Comparison of ENCODE assay signal across 8 cellular contexts in the genomic region with DNA sequence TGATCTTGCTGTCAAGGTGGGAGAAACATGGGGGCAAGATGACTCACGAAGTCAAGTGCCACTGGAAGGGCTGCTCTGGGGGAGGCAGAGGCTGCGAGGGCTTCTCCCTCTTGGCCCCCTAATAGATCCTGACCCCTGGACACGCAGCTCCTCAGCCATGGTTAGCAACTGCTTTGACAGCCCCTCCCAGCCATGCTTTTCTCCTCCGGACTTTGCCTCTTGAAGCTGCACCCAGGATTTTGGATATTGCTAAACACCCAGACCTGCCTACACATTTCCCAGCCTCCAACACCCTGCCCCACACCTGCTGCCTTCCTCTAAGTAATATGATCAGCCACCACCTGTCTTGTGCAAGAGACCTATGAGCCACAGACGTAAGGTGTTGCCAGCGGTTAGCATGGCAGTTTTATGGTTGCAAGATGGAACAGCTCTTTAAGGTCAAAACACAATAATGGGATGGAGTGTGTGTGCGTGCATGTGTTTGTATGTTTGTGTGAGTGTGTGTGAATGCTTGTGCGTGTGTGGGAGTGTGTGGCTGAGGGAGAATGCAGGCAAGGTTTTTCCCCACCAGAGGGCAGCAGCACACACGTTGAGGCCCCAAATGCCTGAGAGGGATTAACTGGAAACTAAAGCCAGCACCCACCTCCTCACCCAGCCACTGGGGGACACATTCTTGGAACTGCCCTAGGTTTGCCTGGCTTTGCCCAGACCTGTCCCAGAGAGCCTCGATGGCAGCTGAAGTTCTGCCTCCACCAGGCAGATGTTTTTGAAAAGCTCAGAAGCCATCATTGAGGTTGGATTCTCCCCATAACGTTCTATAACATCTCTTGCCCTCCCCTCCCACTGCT. TPM values are rescaled to one million over a fixed set of nuclear protein-coding genes. Genes with fewer than 3 reads are reported as not detected.
DNase-seq lines count a peak whose midpoint lies in the region; ATAC-seq, FAIRE-seq and TF ChIP-seq lines count a peak whose summit lies in the region.

No MANE protein-coding gene starts in this region.

- H3K27me3 Mint-ChIP-seq in activated T-helper 1 cell treated with anti-CD3 and anti-CD28 coated beads, Interleukin-12 subunit alpha, Interleukin-12 subunit beta, Interleukin-2, Interleukin-4 antibody, amounts not matched to agents 30 ng/mL and 10 ng/mL and 1 ng/mL, durations not matched to agents 14 hours and 24 hours and 36 hours (ENCODE audit: insufficient read depth) = peaks cover 22% of the 10 kb centered on the region

- no peak overlapping the region for H4K8ac ChIP-seq in neuronal stem cell (ENCODE audit: low read depth, low read length)

- H3K4me3 Mint-ChIP-seq in activated T-helper 1 cell treated with anti-CD3 and anti-CD28 coated beads, Interleukin-12 subunit alpha, Interleukin-12 subunit beta, Interleukin-2, Interleukin-4 antibody, amounts not matched to agents 30 ng/mL and 10 ng/mL and 1 ng/mL, durations not matched to agents 14 hours and 24 hours and 36 hours = no peak overlapping the region

- no peaks in the 10 kb centered on the region for H3K9me3 Mint-ChIP-seq in activated T-helper 1 cell treated with anti-CD3 and anti-CD28 coated beads, Interleukin-12 subunit alpha, Interleukin-12 subunit beta, Interleukin-2, Interleukin-4 antibody, amounts not matched to agents 30 ng/mL and 10 ng/mL and 1 ng/mL, durations not matched to agents 14 hours and 24 hours and 36 hours

- H3K27me3 ChIP-seq in Loucy (ENCODE audit: insufficient read depth, low read length, poor library complexity, severe bottlenecking) (no peaks in the 10 kb centered on the region), neuronal stem cell (ENCODE audit: control insufficient read depth in 3 of 3, insufficient read depth in 3 of 3, low read depth in 1 of 3, low read length in 3 of 3) (peaks cover 0 to 4% (median 2%) of the 10 kb centered on the region in 3 experiments)

- H3K14ac ChIP-seq in neuronal stem cell (ENCODE audit: low read length) = no peak overlapping the region

- no peaks in the 10 kb centered on the region for H3K36me3 Mint-ChIP-seq in activated T-helper 1 cell treated with anti-CD3 and anti-CD28 coated beads, Interleukin-12 subunit alpha, Interleukin-12 subunit beta, Interleukin-2, Interleukin-4 antibody, amounts not matched to agents 30 ng/mL and 10 ng/mL and 1 ng/mL, durations not matched to agents 14 hours and 24 hours and 36 hours (ENCODE audit: low read depth)

- peak overlapping the region; percentile 80 for H2BK15ac ChIP-seq in neuronal stem cell (ENCODE audit: low read length)

- no peaks in the 10 kb centered on the region for H3K36me3 ChIP-seq in Loucy (ENCODE audit: insufficient read depth, low read length)
- H3K36me3 ChIP-seq in neuronal stem cell (replicated peaks in 1 of 2; ENCODE audit: control insufficient read depth in 2 of 2, insufficient read depth in 2 of 2, low read length in 2 of 2) = no peaks in the 10 kb centered on the region

- no peak overlapping the region for H2AFZ ChIP-seq in Loucy (ENCODE audit: low read length)
- peak overlapping the region; percentile 85 for H2AFZ ChIP-seq in neuronal stem cell (ENCODE audit: low read length)

- WGBS in neuronal stem cell (ENCODE audit: extremely low coverage in 2 of 2, insufficient read length in 2 of 2, insufficient replicate concordance in 1 of 2), 2 donors = no CpG with 5 or more reads among the region's 11 CpGs

- H3K9ac ChIP-seq in Loucy (ENCODE audit: low read depth, low read length, poor library complexity, severe bottlenecking) = peak overlapping the region; percentile 59
- H3K9ac ChIP-seq in neuronal stem cell (ENCODE audit: low read depth, low read length, poor library complexity) = peak overlapping the region; percentile 3

- H2BK5ac ChIP-seq in neuronal stem cell (ENCODE audit: low read length) = peak overlapping the region; percentile 96

- no peaks in the 10 kb centered on the region for H3F3A ChIP-seq in Loucy (ENCODE audit: low read depth)

- no peaks in the 10 kb centered on the region for H3K79me2 ChIP-seq in Loucy (ENCODE audit: insufficient read depth, low read length)

- no peaks in the 10 kb centered on the region for H4K20me1 ChIP-seq in Loucy (ENCODE audit: insufficient read depth, low read length, poor library complexity, severe bottlenecking)

- peak; percentile 96 for TF ChIP-seq CTCF in Loucy (conservative IDR thresholded peaks at IDR 0.05; ENCODE audit: low read length)
- peak; percentile 97 for TF ChIP-seq CTCF in foreskin fibroblast (IDR thresholded peaks at IDR 0.05; ENCODE audit: low read depth, low read length)

- peak overlapping the region; percentile 59 for H2BK12ac ChIP-seq in neuronal stem cell (ENCODE audit: low read length)

- no peaks in the 10 kb centered on the region for H3K4me1 Mint-ChIP-seq in activated T-helper 1 cell treated with anti-CD3 and anti-CD28 coated beads, Interleukin-12 subunit alpha, Interleukin-12 subunit beta, Interleukin-2, Interleukin-4 antibody, amounts not matched to agents 30 ng/mL and 10 ng/mL and 1 ng/mL, durations not matched to agents 14 hours and 24 hours and 36 hours (ENCODE audit: low read depth)

- no peak for ATAC-seq in GM19023 (IDR thresholded peaks at IDR 0.05; ENCODE audit: unreplicated experiment)

- no peak overlapping the region for H3K23ac ChIP-seq in neuronal stem cell (ENCODE audit: low read depth, low read length, poor library complexity)

- no peak overlapping the region for H2BK120ac ChIP-seq in neuronal stem cell (ENCODE audit: low read depth, low read length)

- H3K79me1 ChIP-seq in neuronal stem cell (ENCODE audit: low read depth, low read length) = no peaks in the 10 kb centered on the region

- H4K91ac ChIP-seq in neuronal stem cell (ENCODE audit: low read depth, low read length, poor library complexity) = no peak overlapping the region

- no peak for FAIRE-seq in RCC 7860 (lab: Jason Lieb, UNC)

- no peak overlapping the region for H3K27ac ChIP-seq in neuronal stem cell (replicated peaks; ENCODE audit: low read length)

- no peaks in the 10 kb centered on the region for H3K9me2 ChIP-seq in Loucy (replicated peaks; ENCODE audit: low read depth, low read length)

- no peak overlapping the region for H3K4ac ChIP-seq in neuronal stem cell (ENCODE audit: low read length)

- H3K4me1 ChIP-seq in Loucy (ENCODE audit: insufficient read depth, low read length, poor library complexity, severe bottlenecking) (peaks cover 18% of the 10 kb centered on the region), neuronal stem cell (ENCODE audit: control insufficient read depth in 2 of 2, insufficient read depth in 1 of 2, low read depth in 1 of 2, low read length in 2 of 2) (peaks cover 38 to 45% of the 10 kb centered on the region in 2 donors)

- no peak overlapping the region for H3K27ac Mint-ChIP-seq in activated T-helper 1 cell treated with anti-CD3 and anti-CD28 coated beads, Interleukin-12 subunit alpha, Interleukin-12 subunit beta, Interleukin-2, Interleukin-4 antibody, amounts not matched to agents 30 ng/mL and 10 ng/mL and 1 ng/mL, durations not matched to agents 14 hours and 24 hours and 36 hours

- H3K9me3 ChIP-seq in Loucy (ENCODE audit: insufficient read depth, low read depth, low read length) = no peaks in the 10 kb centered on the region
- H3K9me3 ChIP-seq in neuronal stem cell (replicated peaks in 1 of 2; ENCODE audit: control insufficient read depth in 2 of 2, insufficient read depth in 1 of 2, low read depth in 1 of 2, low read length in 2 of 2) = no peaks in the 10 kb centered on the region

- H3K4me3 ChIP-seq in Loucy (ENCODE audit: low read length, poor library complexity, severe bottlenecking) (no peak overlapping the region), foreskin fibroblast (ENCODE audit: low read depth in 1 of 2, low read length in 2 of 2) (no peak overlapping the region), neuronal stem cell (ENCODE audit: low read length in 2 of 2) (no peak overlapping the region)

- peak overlapping the region; percentile 61 for H3K18ac ChIP-seq in neuronal stem cell (ENCODE audit: low read length)

- no peak overlapping the region for H3K4me2 ChIP-seq in Loucy (ENCODE audit: low read depth, low read length, poor library complexity, severe bottlenecking)
- H3K4me2 ChIP-seq in neuronal stem cell (ENCODE audit: insufficient read depth, low read length, poor library complexity, severe bottlenecking) = no peak overlapping the region

- H2AK5ac ChIP-seq in neuronal stem cell (ENCODE audit: low read depth, low read length) = peak overlapping the region; percentile 84

- intact Hi-C loops in activated T-helper 1 cell treated with anti-CD3 and anti-CD28 coated beads, Interleukin-12 subunit alpha, Interleukin-12 subunit beta, Interleukin-2, Interleukin-4 antibody, amounts not matched to agents 30 ng/mL and 10 ng/mL and 1 ng/mL, durations not matched to agents 14 hours and 24 hours and 36 hours (cut with micrococcal nuclease) = loop anchor here (1.0 to 5.0 kb wide), 5 partner anchors 25 to 410 kb away; a partner anchor contains a TSS

- DNase-seq in DMS 273 (lab: John Stamatoyannopoulos, UW; ENCODE audit: unreplicated experiment) (peak; percentile 97), RCC 7860 (ENCODE audit: low spot score) (peak; percentile 22), foreskin fibroblast (peak; percentile 69 to 88), neuronal stem cell (ENCODE audit: low spot score) (peak; percentile 73), stromal cell of bone marrow (ENCODE audit: low read depth) (peak; percentile 33)
- DNase-seq in activated T-helper 1 cell treated with anti-CD3 and anti-CD28 coated beads, Interleukin-12 subunit alpha, Interleukin-12 subunit beta, Interleukin-2, Interleukin-4 antibody, amounts not matched to agents 30 ng/mL and 10 ng/mL and 1 ng/mL, durations not matched to agents 14 hours and 24 hours and 36 hours (ENCODE audit: low spot score) = peak; percentile 57

RNA-seq across cellular contexts. Expression of a gene that starts 2.5 kb away (rescaled TPM):
- not detected in 2 replicates for total RNA-seq in activated T-helper 1 cell treated with anti-CD3 and anti-CD28 coated beads, Interleukin-12 subunit alpha, Interleukin-12 subunit beta, Interleukin-2, Interleukin-4 antibody, amounts not matched to agents 30 ng/mL and 10 ng/mL and 1 ng/mL, durations not matched to agents 14 hours and 24 hours and 36 hours
- 1.7 TPM for polyA plus RNA-seq in neuronal stem cell (2013, experiment 1 of 2)
- 1.4 TPM for polyA plus RNA-seq in neuronal stem cell (2013, experiment 2 of 2)

RNA-seq across cellular contexts. Expression of a gene that starts 32.7 kb away (rescaled TPM):
- 123 and 139 TPM in 2 replicates for total RNA-seq in activated T-helper 1 cell treated with anti-CD3 and anti-CD28 coated beads, Interleukin-12 subunit alpha, Interleukin-12 subunit beta, Interleukin-2, Interleukin-4 antibody, amounts not matched to agents 30 ng/mL and 10 ng/mL and 1 ng/mL, durations not matched to agents 14 hours and 24 hours and 36 hours
- polyA plus RNA-seq in neuronal stem cell (2013, experiment 1 of 2) = 222 TPM
- polyA plus RNA-seq in neuronal stem cell (2013, experiment 2 of 2) = 222 TPM

RNA-seq across cellular contexts. Expression of a gene that starts 44.7 kb away (rescaled TPM):
- 63.6 and 64.4 TPM in 2 replicates for total RNA-seq in activated T-helper 1 cell treated with anti-CD3 and anti-CD28 coated beads, Interleukin-12 subunit alpha, Interleukin-12 subunit beta, Interleukin-2, Interleukin-4 antibody, amounts not matched to agents 30 ng/mL and 10 ng/mL and 1 ng/mL, durations not matched to agents 14 hours and 24 hours and 36 hours
- 30.6 TPM for polyA plus RNA-seq in neuronal stem cell (2013, experiment 1 of 2)
- polyA plus RNA-seq in neuronal stem cell (2013, experiment 2 of 2) = 30.2 TPM

RNA-seq across cellular contexts. Expression of a gene that starts 59.6 kb away (rescaled TPM):
- not detected in 2 replicates for total RNA-seq in activated T-helper 1 cell treated with anti-CD3 and anti-CD28 coated beads, Interleukin-12 subunit alpha, Interleukin-12 subunit beta, Interleukin-2, Interleukin-4 antibody, amounts not matched to agents 30 ng/mL and 10 ng/mL and 1 ng/mL, durations not matched to agents 14 hours and 24 hours and 36 hours
- not detected for polyA plus RNA-seq in neuronal stem cell (2013, experiment 1 of 2)
- not detected for polyA plus RNA-seq in neuronal stem cell (2013, experiment 2 of 2)

Comparison
In these comparisons a context has a peak if more than half of its experiments do, and no peak if none do; other contexts are left out.
1. DNase-seq: peak in every context shown above with its lines; median percentile 97 in DMS 273; 78 in foreskin fibroblast; 73 in neuronal stem cell; 57 in activated T-helper 1 cell treated with anti-CD3 and anti-CD28 coated beads, Interleukin-12 subunit alpha, Interleukin-12 subunit beta, Interleukin-2, Interleukin-4 antibody, amounts not matched to agents 30 ng/mL and 10 ng/mL and 1 ng/mL, durations not matched to agents 14 hours and 24 hours and 36 hours; 33 in stromal cell of bone marrow; 22 in RCC 7860.